Comparison of ENCODE assay signal across 8 cellular contexts in the genomic region with DNA sequence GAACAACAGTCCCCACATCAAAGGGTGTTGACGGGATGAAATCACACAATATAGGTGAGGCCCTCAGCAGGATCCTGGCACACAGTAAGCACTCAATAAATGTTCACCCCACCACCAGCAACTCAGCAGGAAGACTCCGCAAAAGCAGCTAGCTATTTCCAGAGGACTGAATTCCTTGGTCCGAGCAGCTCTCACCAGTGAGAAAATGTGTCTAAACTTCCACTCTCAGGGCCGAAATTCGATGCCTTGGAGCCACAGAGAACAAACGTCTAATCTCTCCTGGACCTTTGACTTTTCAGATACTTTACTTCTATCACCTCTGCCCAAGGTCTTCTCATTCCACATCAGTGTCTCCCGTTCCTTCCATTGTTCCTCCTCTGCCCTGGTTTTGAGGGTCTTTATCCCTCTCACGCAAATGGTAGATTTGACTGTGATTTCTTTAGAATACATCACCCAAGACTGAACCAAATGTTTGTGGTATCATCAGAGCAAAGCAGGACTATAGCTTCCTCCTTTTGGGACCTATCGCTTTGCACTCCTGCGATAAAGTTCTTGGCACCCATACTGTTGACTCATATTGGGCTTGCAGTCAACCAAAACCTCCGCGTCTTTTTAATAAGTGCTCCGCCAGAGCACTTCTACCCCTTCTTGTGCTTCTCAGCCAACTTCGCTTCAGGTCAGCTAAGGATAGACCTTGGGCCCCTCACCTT. TPM values are rescaled to one million over a fixed set of nuclear protein-coding genes. Genes with fewer than 3 reads are reported as not detected.
DNase-seq lines count a peak whose midpoint lies in the region; TF ChIP-seq lines count a peak whose summit lies in the region.

No MANE protein-coding gene starts in this region.

- no peak overlapping the region for H3K56ac ChIP-seq in H9 (ENCODE audit: insufficient read length, low read depth, low read length)

- no peak overlapping the region for H3K4ac ChIP-seq in H9 (ENCODE audit: low read depth, low read length)

- H3K27ac ChIP-seq in H9 (ENCODE audit: insufficient read length, low read depth, low read length) (no peak overlapping the region), iPS-18a (ENCODE audit: low read length) (no peak overlapping the region)

- H3K36me3 ChIP-seq in iPS-18a (ENCODE audit: control insufficient read depth, low read depth, low read length), result no peaks in the 10 kb centered on the region

- H3K9ac ChIP-seq in H9 (ENCODE audit: extremely low read depth, insufficient read length, low read length) (no peak overlapping the region), iPS-18a (ENCODE audit: low read length) (no peak overlapping the region)

- TF ChIP-seq CTCF in H9 (conservative IDR thresholded peaks at IDR 0.05) (no peak), foreskin fibroblast (IDR thresholded peaks at IDR 0.05; ENCODE audit: low read depth, low read length) (no peak)

- WGBS in H9 (ENCODE audit: extremely low coverage, insufficient read length, low lambda C conversion rate), result no CpG with 5 or more reads among the region's 14 CpGs

- H3K23me2 ChIP-seq in H9 (ENCODE audit: insufficient read length, low read depth, low read length, poor library complexity, severe bottlenecking), result peaks cover 9% of the 10 kb centered on the region

- H3K4me1 ChIP-seq in H9 (ENCODE audit: insufficient read depth, low read length), result peaks cover 6% of the 10 kb centered on the region; the same call in 1 of the 2 replicates
- peaks cover 15% of the 10 kb centered on the region for H3K4me1 ChIP-seq in iPS-18a (ENCODE audit: control insufficient read depth, low read depth, low read length)

- H3K9me3 Mint-ChIP-seq in H9, result no peaks in the 10 kb centered on the region; a peak in 1 of 5 replicates
- H3K9me3 Mint-ChIP-seq in activated T-helper 1 cell treated with anti-CD3 and anti-CD28 coated beads, Interleukin-12 subunit alpha, Interleukin-12 subunit beta, Interleukin-2, Interleukin-4 antibody, amounts not matched to agents 30 ng/mL and 10 ng/mL and 1 ng/mL, durations not matched to agents 14 hours and 24 hours and 36 hours, result no peaks in the 10 kb centered on the region

- H2AFZ ChIP-seq in H9 (ENCODE audit: low read length), result peak overlapping the region; percentile 34

- peak; percentile 50 to 52 for DNase-seq in AML-193 (lab: John Stamatoyannopoulos, UW)
- no peak for DNase-seq in H9
- DNase-seq in activated T-helper 1 cell treated with anti-CD3 and anti-CD28 coated beads, Interleukin-12 subunit alpha, Interleukin-12 subunit beta, Interleukin-2, Interleukin-4 antibody, amounts not matched to agents 30 ng/mL and 10 ng/mL and 1 ng/mL, durations not matched to agents 14 hours and 24 hours and 36 hours (ENCODE audit: low spot score), result no peak
- DNase-seq in foreskin fibroblast, result no peak
- DNase-seq in hypothalamus (lab: John Stamatoyannopoulos, UW), result no peak
- no peak for DNase-seq in inferior parietal cortex (ENCODE audit: extremely low spot score)
- DNase-seq in pons (ENCODE audit: low spot score), result no peak

- no peak overlapping the region for H4K91ac ChIP-seq in H9 (ENCODE audit: insufficient read length, low read depth, low read length)

- H3K27me3 Mint-ChIP-seq in H9 (ENCODE audit: low read depth), result peaks cover 12% of the 10 kb centered on the region
- H3K27me3 Mint-ChIP-seq in activated T-helper 1 cell treated with anti-CD3 and anti-CD28 coated beads, Interleukin-12 subunit alpha, Interleukin-12 subunit beta, Interleukin-2, Interleukin-4 antibody, amounts not matched to agents 30 ng/mL and 10 ng/mL and 1 ng/mL, durations not matched to agents 14 hours and 24 hours and 36 hours (ENCODE audit: insufficient read depth), result no peaks in the 10 kb centered on the region

- intact Hi-C loops in activated T-helper 1 cell treated with anti-CD3 and anti-CD28 coated beads, Interleukin-12 subunit alpha, Interleukin-12 subunit beta, Interleukin-2, Interleukin-4 antibody, amounts not matched to agents 30 ng/mL and 10 ng/mL and 1 ng/mL, durations not matched to agents 14 hours and 24 hours and 36 hours (cut with micrococcal nuclease), result loop anchor here (2.0 to 10.0 kb wide), 12 partner anchors 48 to 1842 kb away; a partner anchor contains a TSS

- H3K9me3 ChIP-seq in H9 (ENCODE audit: control insufficient read depth, low read depth, low read length), result no peaks in the 10 kb centered on the region
- H3K9me3 ChIP-seq in iPS-18a (ENCODE audit: control insufficient read depth, low read depth, low read length), result no peaks in the 10 kb centered on the region

- no peak overlapping the region for H2BK12ac ChIP-seq in H9 (ENCODE audit: insufficient read length, low read depth, low read length)

- H3K27ac Mint-ChIP-seq in H9, result no peak overlapping the region
- peak overlapping the region; percentile 90 for H3K27ac Mint-ChIP-seq in activated T-helper 1 cell treated with anti-CD3 and anti-CD28 coated beads, Interleukin-12 subunit alpha, Interleukin-12 subunit beta, Interleukin-2, Interleukin-4 antibody, amounts not matched to agents 30 ng/mL and 10 ng/mL and 1 ng/mL, durations not matched to agents 14 hours and 24 hours and 36 hours

- no peak overlapping the region for H2BK15ac ChIP-seq in H9 (ENCODE audit: low read depth, low read length)

- no peaks in the 10 kb centered on the region for H4K20me1 ChIP-seq in H9 (ENCODE audit: control insufficient read depth, insufficient read depth, insufficient read length)

- H3K4me2 ChIP-seq in H9 (ENCODE audit: insufficient read depth, insufficient read length, low read length), result peak overlapping the region; percentile 42

- peak overlapping the region; percentile 52 for H3K4me3 ChIP-seq in iPS-18a (ENCODE audit: low read length)
- H3K4me3 ChIP-seq in foreskin fibroblast (ENCODE audit: low read depth in 1 of 2, low read length in 2 of 2), result peak overlapping the region in 1 of 2 donors; percentile 53

- H3K79me1 ChIP-seq in H9 (ENCODE audit: insufficient read depth, low read depth, low read length, poor library complexity, severe bottlenecking), result peaks cover 10% of the 10 kb centered on the region

- no peak overlapping the region for H3K23ac ChIP-seq in H9 (ENCODE audit: insufficient read length, low read depth, low read length)

- no peak overlapping the region for H2BK120ac ChIP-seq in H9 (ENCODE audit: low read depth, low read length, poor library complexity, severe bottlenecking)

- H3K36me3 Mint-ChIP-seq in H9 (ENCODE audit: insufficient read depth in 1 of 3, low read depth in 3 of 3), result no peaks in the 10 kb centered on the region; a peak in 1 of 7 replicates
- H3K36me3 Mint-ChIP-seq in activated T-helper 1 cell treated with anti-CD3 and anti-CD28 coated beads, Interleukin-12 subunit alpha, Interleukin-12 subunit beta, Interleukin-2, Interleukin-4 antibody, amounts not matched to agents 30 ng/mL and 10 ng/mL and 1 ng/mL, durations not matched to agents 14 hours and 24 hours and 36 hours (ENCODE audit: low read depth), result peaks cover 9% of the 10 kb centered on the region

- no peaks in the 10 kb centered on the region for H3K27me3 ChIP-seq in H9 (ENCODE audit: insufficient read depth, low read length)
- peaks cover 12% of the 10 kb centered on the region for H3K27me3 ChIP-seq in iPS-18a (ENCODE audit: control insufficient read depth, insufficient read depth, low read length)

- H3T11ph ChIP-seq in H9 (ENCODE audit: low read length), result no peak overlapping the region

- H3K4me1 Mint-ChIP-seq in H9, result peaks cover 36 to 43% of the 10 kb centered on the region in 2 experiments
- peaks cover 54% of the 10 kb centered on the region for H3K4me1 Mint-ChIP-seq in activated T-helper 1 cell treated with anti-CD3 and anti-CD28 coated beads, Interleukin-12 subunit alpha, Interleukin-12 subunit beta, Interleukin-2, Interleukin-4 antibody, amounts not matched to agents 30 ng/mL and 10 ng/mL and 1 ng/mL, durations not matched to agents 14 hours and 24 hours and 36 hours (ENCODE audit: low read depth)

- H3K4me3 Mint-ChIP-seq in H9, result peak overlapping the region; percentile 89 to 96
- H3K4me3 Mint-ChIP-seq in activated T-helper 1 cell treated with anti-CD3 and anti-CD28 coated beads, Interleukin-12 subunit alpha, Interleukin-12 subunit beta, Interleukin-2, Interleukin-4 antibody, amounts not matched to agents 30 ng/mL and 10 ng/mL and 1 ng/mL, durations not matched to agents 14 hours and 24 hours and 36 hours, result peak overlapping the region; percentile 89

- no peak overlapping the region for H2BK20ac ChIP-seq in H9 (ENCODE audit: low read depth, low read length, poor library complexity, severe bottlenecking)

- H2AK5ac ChIP-seq in H9 (ENCODE audit: insufficient read length, low read length), result no peak overlapping the region

- H4K5ac ChIP-seq in H9 (ENCODE audit: insufficient read length, low read depth, low read length), result no peak overlapping the region

- H3K18ac ChIP-seq in H9 (ENCODE audit: insufficient read length, low read depth, low read length), result peak overlapping the region; percentile 9

- no peak overlapping the region for H4K8ac ChIP-seq in H9 (replicated peaks; ENCODE audit: insufficient read length, low read depth, low read length)

- peaks cover 22% of the 10 kb centered on the region; the same call in 1 of the 2 replicates for H3K79me2 ChIP-seq in H9 (ENCODE audit: insufficient read depth, low read length)

- H3K14ac ChIP-seq in H9 (ENCODE audit: insufficient read depth, low read length), result no peak overlapping the region

- no peak overlapping the region for H2BK5ac ChIP-seq in H9 (ENCODE audit: insufficient read length, low read length)

RNA-seq across cellular contexts. Expression of a gene that starts 0.9 kb away (rescaled TPM):
- total RNA-seq in H9 (2021), result 64.4 and 69.6 TPM in 2 replicates
- 52.0 and 56.5 TPM in 2 replicates for total RNA-seq in activated T-helper 1 cell treated with anti-CD3 and anti-CD28 coated beads, Interleukin-12 subunit alpha, Interleukin-12 subunit beta, Interleukin-2, Interleukin-4 antibody, amounts not matched to agents 30 ng/mL and 10 ng/mL and 1 ng/mL, durations not matched to agents 14 hours and 24 hours and 36 hours

RNA-seq across cellular contexts. Expression of a gene that starts 51.7 kb away (rescaled TPM):
- total RNA-seq in H9 (2021), result 0.13 TPM in 1 of 2 replicates, not detected in the other
- not detected in 2 replicates for total RNA-seq in activated T-helper 1 cell treated with anti-CD3 and anti-CD28 coated beads, Interleukin-12 subunit alpha, Interleukin-12 subunit beta, Interleukin-2, Interleukin-4 antibody, amounts not matched to agents 30 ng/mL and 10 ng/mL and 1 ng/mL, durations not matched to agents 14 hours and 24 hours and 36 hours

Comparison
In these comparisons a context has a peak if more than half of its experiments do, and no peak if none do; other contexts are left out.
1. DNase-seq: peak in AML-193 (2 of 2); none in H9 (single experiment), activated T-helper 1 cell treated with anti-CD3 and anti-CD28 coated beads, Interleukin-12 subunit alpha, Interleukin-12 subunit beta, Interleukin-2, Interleukin-4 antibody, amounts not matched to agents 30 ng/mL and 10 ng/mL and 1 ng/mL, durations not matched to agents 14 hours and 24 hours and 36 hours (single experiment), foreskin fibroblast (0 of 2), hypothalamus (0 of 51), inferior parietal cortex (single experiment) and pons (single experiment).